In the genomic region with DNA sequence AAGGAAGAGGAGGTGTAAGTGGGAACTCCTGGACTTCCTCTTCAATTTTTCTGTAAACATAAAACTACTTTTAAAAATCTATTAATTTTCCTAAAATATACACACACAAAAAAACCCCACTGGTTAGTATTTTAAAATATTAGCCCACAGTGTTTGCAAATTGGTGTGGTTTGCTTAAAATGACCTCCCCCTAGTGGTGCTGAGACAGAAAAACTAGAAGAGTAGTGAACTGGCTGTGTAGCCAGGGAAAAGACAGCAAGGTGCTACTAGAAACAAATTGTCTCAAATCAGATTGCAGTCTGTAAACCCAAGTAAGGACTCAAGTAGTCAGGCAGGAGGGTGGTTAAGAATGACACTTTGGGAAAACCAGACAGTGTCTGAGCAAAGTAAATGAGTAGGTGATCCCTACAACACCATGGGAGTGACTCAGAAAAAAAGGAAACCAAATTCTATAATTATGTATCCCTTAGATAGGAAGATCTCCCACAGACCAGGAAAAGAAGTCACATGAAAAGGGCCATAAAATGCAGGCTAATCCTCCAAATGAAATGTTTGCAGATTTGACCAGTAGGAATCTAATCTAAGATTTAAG, we compare ENCODE assay signal across 9 cellular contexts. TPM values are rescaled to one million over a fixed set of nuclear protein-coding genes. Genes with fewer than 3 reads are reported as not detected.
A peak's percentile ranks its signal among the peaks of the same experiment; 100 is the strongest.
DNase-seq lines count a peak whose midpoint lies in the region; ATAC-seq, FAIRE-seq and TF ChIP-seq lines count a peak whose summit lies in the region.
"Had no signal": no experiment of that assay in that cellular context is flagged by ENCODE, and none has a peak within 500 bp of the region (broad histone marks: within the 10 kb centered on the region; RNA-seq: fewer than 3 reads in every experiment).

No MANE protein-coding gene starts in this region.

- H3K27me3 ChIP-seq in GM06990 (replicated peaks; ENCODE audit: control insufficient read depth, insufficient read depth, low read length) (no peaks in the 10 kb centered on the region), transverse colon (no peaks in the 10 kb centered on the region)
- H3K27me3 ChIP-seq: SJSA1 had no signal

- no peak overlapping the region for H3K4me3 ChIP-seq in GM06990 (replicated peaks; ENCODE audit: low read depth, low read length)
- H3K4me3 ChIP-seq in HFF-Myc (replicated peaks; ENCODE audit: low read depth, low read length), result no peak overlapping the region
- H3K4me3 ChIP-seq in kidney (ENCODE audit: low read length in 2 of 2), result no peak overlapping the region
- no peak overlapping the region for H3K4me3 ChIP-seq in transverse colon
- H3K4me3 ChIP-seq: SJSA1 had no signal

- H3K9me3 ChIP-seq in kidney (ENCODE audit: control insufficient read depth in 1 of 2, low read length in 2 of 2) (no peaks in the 10 kb centered on the region), transverse colon (no peaks in the 10 kb centered on the region)
- H3K9me3 ChIP-seq: SJSA1 had no signal

- no peak for DNase-seq in GM06990 (ENCODE audit: extremely low read depth, insufficient read length)
- no peak for DNase-seq in HFF-Myc (ENCODE audit: extremely low read depth, low read depth)
- DNase-seq in RPMI7951 (ENCODE audit: low read depth), result peak; percentile 2
- DNase-seq in kidney, result no peak
- DNase-seq in sciatic nerve (ENCODE audit: low spot score), result no peak
- DNase-seq in GOT3 (lab: John Stamatoyannopoulos, UW), result no peak
- no peak for DNase-seq in HCEC 1CT
- DNase-seq in transverse colon, result no peak

- intact Hi-C loops in kidney (cut with DNase I) (no loop called here), sciatic nerve (cut with DNase I) (no loop called here), transverse colon (cut with DNase I; ENCODE audit: low total_unique reads) (no loop called here)

- no peak for ATAC-seq in sciatic nerve

- TF ChIP-seq EP300 in transverse colon (IDR thresholded peaks at IDR 0.05; ENCODE audit: low read depth), result no peak

- TF ChIP-seq POLR2A in transverse colon (IDR thresholded peaks at IDR 0.05), result no peak

- no peaks in the 10 kb centered on the region for H3K36me3 ChIP-seq in GM06990 (ENCODE audit: control insufficient read depth, insufficient read depth, low read length)
- H3K36me3 ChIP-seq in kidney (ENCODE audit: control insufficient read depth in 1 of 2, insufficient read depth in 2 of 2, low read length in 2 of 2), result no peaks in the 10 kb centered on the region
- H3K36me3 ChIP-seq in transverse colon, result no peaks in the 10 kb centered on the region
- H3K36me3 ChIP-seq: SJSA1 had no signal

- peak; percentile 17 for FAIRE-seq in kidney (lab: Jason Lieb, UNC)

- H3K27ac ChIP-seq in kidney (ENCODE audit: low read depth in 2 of 2, low read length in 2 of 2) (no peak overlapping the region), transverse colon (no peak overlapping the region)
- H3K27ac ChIP-seq: SJSA1 had no signal

- peak; percentile 76 for TF ChIP-seq CTCF in GM06990 (IDR thresholded peaks at IDR 0.05; ENCODE audit: insufficient read depth, low read length, poor library complexity, severe bottlenecking)
- TF ChIP-seq CTCF in HFF-Myc (IDR thresholded peaks at IDR 0.05; ENCODE audit: low read depth, low read length, missing control alignments), result peak; percentile 60
- peak; percentile 49 for TF ChIP-seq CTCF in kidney (IDR thresholded peaks at IDR 0.05; ENCODE audit: borderline replicate concordance, extremely low read depth, insufficient read depth)
- peak in 1 of 5 experiments; percentile 19 for TF ChIP-seq CTCF in transverse colon (IDR thresholded peaks at IDR 0.05)

- no peaks in the 10 kb centered on the region for H3K4me1 ChIP-seq in kidney (ENCODE audit: control insufficient read depth in 1 of 2, insufficient read depth in 1 of 2, low read depth in 1 of 2, low read length in 2 of 2)
- no peaks in the 10 kb centered on the region for H3K4me1 ChIP-seq in transverse colon
- H3K4me1 ChIP-seq: SJSA1 had no signal

- H3K9ac ChIP-seq in kidney (ENCODE audit: low read length in 2 of 2), result no peak overlapping the region

- in situ Hi-C loops in transverse colon (cut with MboI; ENCODE audit: low pct_ligation_motif_present in 1 of 4, low pct_unique_long_range_greater_than_20kb in 1 of 4, low sequenced_read_pairs in 3 of 4), result no loop called here

RNA-seq across cellular contexts. Expression of a gene that starts 26.0 kb away (rescaled TPM):
- total RNA-seq in RPMI7951 (2014; rRNA removed; shearing (Covaris generic)), result not detected in 2 replicates
- not detected for total RNA-seq in kidney
- polyA plus RNA-seq in kidney (ENCODE audit: insufficient read depth, low read depth, low replicate concordance), result not detected
- total RNA-seq in sciatic nerve, result not detected
- not detected for total RNA-seq in transverse colon
- total RNA-seq: SJSA1 had no signal

RNA-seq across cellular contexts. Expression of a gene that starts 47.7 kb away (rescaled TPM):
- not detected in 2 replicates for total RNA-seq in RPMI7951 (2014; rRNA removed; shearing (Covaris generic))
- total RNA-seq in kidney (not detected), sciatic nerve (not detected), transverse colon (not detected)
- not detected for polyA plus RNA-seq in kidney (ENCODE audit: insufficient read depth, low read depth, low replicate concordance)
- total RNA-seq: SJSA1 had no signal
